ENCODE assay signal across 7 cellular contexts in the genomic region with DNA sequence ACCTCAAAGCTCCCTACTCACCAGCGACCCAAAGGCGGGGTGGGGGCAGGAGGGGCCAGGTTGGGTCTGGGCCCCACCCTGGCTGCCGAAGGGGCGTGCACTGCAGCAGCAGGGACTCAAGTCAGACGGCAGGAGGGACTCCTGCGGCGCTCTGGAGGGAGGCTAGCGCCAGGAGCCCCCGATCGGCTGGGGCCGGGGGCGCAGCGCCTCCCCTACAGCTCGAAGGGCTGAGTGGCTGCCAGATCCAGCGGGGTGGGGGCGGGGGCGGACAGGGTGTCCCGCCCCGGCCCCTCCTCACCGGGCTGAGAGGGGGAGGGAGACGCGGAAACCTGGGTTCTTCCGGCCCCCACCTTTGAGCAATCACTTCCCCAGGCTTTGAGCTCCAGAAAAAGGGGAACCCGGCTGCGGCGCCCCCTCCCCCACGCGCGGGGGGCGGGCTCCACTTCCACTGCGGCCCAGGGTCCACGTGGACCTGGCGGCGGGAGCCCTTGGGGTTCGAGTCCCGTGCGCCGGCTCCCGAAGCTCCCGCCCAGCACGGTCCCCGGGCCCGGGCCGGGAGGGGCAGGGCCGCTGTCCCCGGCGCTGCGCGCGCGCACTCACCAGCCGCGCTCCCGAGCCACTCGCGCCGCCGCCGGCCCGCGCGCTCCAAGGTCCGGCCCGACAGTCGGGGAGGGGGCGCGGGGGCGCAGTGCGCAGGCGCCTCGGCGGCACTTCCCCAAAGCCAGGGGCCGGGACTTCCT. TPM values are rescaled to one million over a fixed set of nuclear protein-coding genes. Genes with fewer than 3 reads are reported as not detected.
DNase-seq lines count a peak whose midpoint lies in the region; ATAC-seq, FAIRE-seq and TF ChIP-seq lines count a peak whose summit lies in the region.

A gene with protein sequence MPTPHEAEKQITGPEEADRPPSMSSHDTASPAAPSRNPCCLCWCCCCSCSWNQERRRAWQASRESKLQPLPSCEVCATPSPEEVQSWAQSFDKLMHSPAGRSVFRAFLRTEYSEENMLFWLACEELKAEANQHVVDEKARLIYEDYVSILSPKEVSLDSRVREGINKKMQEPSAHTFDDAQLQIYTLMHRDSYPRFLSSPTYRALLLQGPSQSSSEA (minus strand): TSS at position 246 of the 740 bp plus-strand sequence. CDS start 2,632 bp downstream, outside the sequence.

- peak; percentile 70 for DNase-seq in GM12891 (ENCODE audit: insufficient read length, low spot score)
- peak; percentile 55 for DNase-seq in NCI-H526 treated with DMSO at 0.1 percent for 48 hours (lab: John Stamatoyannopoulos, UW)
- DNase-seq in activated CD4-positive, alpha-beta T cell treated with anti-CD3 and anti-CD28 coated beads, Interleukin-2, amount 50 U/mL, for 1 hour = peak; percentile 64
- peak; percentile 79 to 86 (median 81) for DNase-seq in right lobe of liver
- peak; percentile 24 to 74 (median 43) for DNase-seq in stimulated activated CD4-positive, alpha-beta T cell treated with anti-CD3 and anti-CD28 coated beads, TNF-alpha, amount 100 ng/mL, for 24 hours (ENCODE audit: low read depth in 3 of 3)

- H3K27me3 ChIP-seq in duodenal mucosa (ENCODE audit: control insufficient read depth in 1 of 2, insufficient read depth in 2 of 2, low read length in 2 of 2) (peaks cover 13 to 32% of the 10 kb centered on the region in 2 donors), right lobe of liver (peaks cover 0 to 8% of the 10 kb centered on the region in 2 donors)

- intact Hi-C loops in right lobe of liver (cut with DNase I) = no loop called here

- H3K36me3 ChIP-seq in duodenal mucosa (ENCODE audit: control insufficient read depth in 1 of 2, insufficient read depth in 2 of 2, low read length in 2 of 2) = peaks cover 0 to 5% of the 10 kb centered on the region in 2 donors
- no peaks in the 10 kb centered on the region for H3K36me3 ChIP-seq in right lobe of liver

- TF ChIP-seq CTCF in right lobe of liver (IDR thresholded peaks at IDR 0.05) = no peak

- WGBS in right lobe of liver (ENCODE audit: insufficient coverage, low coverage, low lambda C conversion rate, missing lambda C conversion rate) = 3% methylated on average over 12 of the region's 73 CpGs

- TF ChIP-seq POLR2A in GM12891 (IDR thresholded peaks at IDR 0.05; ENCODE audit: low read depth, low read length) (no peak), right lobe of liver (IDR thresholded peaks at IDR 0.05) (peak; percentile 21)

- ATAC-seq in HG02678 (IDR thresholded peaks at IDR 0.05; ENCODE audit: unreplicated experiment) (peak; percentile 38), right lobe of liver (peak; percentile 51 to 57 (median 54))

- peak; percentile 94 for FAIRE-seq in GM12891 (lab: Jason Lieb, UNC)

- no peaks in the 10 kb centered on the region for H3K9me3 ChIP-seq in duodenal mucosa (ENCODE audit: control insufficient read depth in 1 of 2, low read length in 2 of 2)
- no peaks in the 10 kb centered on the region for H3K9me3 ChIP-seq in right lobe of liver

- H3K4me3 ChIP-seq in duodenal mucosa (ENCODE audit: low read depth in 1 of 2, low read length in 2 of 2) (peak within 1 kb of the TSS; percentile 71), right lobe of liver (peak within 1 kb of the TSS; percentile 56 to 63 (median 58))

- H3K4me1 ChIP-seq in duodenal mucosa (ENCODE audit: control insufficient read depth in 1 of 2, insufficient read depth in 2 of 2, low read length in 2 of 2) (peaks cover 8 to 38% of the 10 kb centered on the region in 2 donors), right lobe of liver (peaks cover 0 to 18% (median 1%) of the 10 kb centered on the region in 4 donors)

- H3K9ac ChIP-seq in duodenal mucosa (ENCODE audit: low read depth in 1 of 2, low read length in 2 of 2) = peak within 1 kb of the TSS; percentile 54 to 68

- peak within 1 kb of the TSS; percentile 42 for H3K27ac ChIP-seq in duodenal mucosa (ENCODE audit: low read depth, low read length)
- peak within 1 kb of the TSS; percentile 50 to 73 (median 68) for H3K27ac ChIP-seq in right lobe of liver

TF ChIP-seq in GM12891, 5 proteins besides CTCF, POLR2A, EP300 and RAD21:
- peak; percentile 80 for TF ChIP-seq SPI1 (IDR thresholded peaks at IDR 0.05; ENCODE audit: low read depth, low read length)
- no peak for TF ChIP-seq TAF1 (IDR thresholded peaks at IDR 0.05; ENCODE audit: low read depth, low read length)

RNA-seq across cellular contexts. Expression of the gene that starts here (rescaled TPM):
- polyA plus RNA-seq in GM12891 (2012; ENCODE audit: low read depth, missing spikeins) = 27.9 TPM
- total RNA-seq in right lobe of liver = 10 to 100 TPM in 2 of 6 experiments, 1 to 10 TPM in 4; 2.6 to 10.9 (median 5.7) TPM

Comparison
In these comparisons a context has a peak if more than half of its experiments do, and no peak if none do; other contexts are left out.
1. Peak in every context shown above with its lines: DNase-seq, ATAC-seq, H3K4me3 ChIP-seq and H3K27ac ChIP-seq.